In the genomic region with DNA sequence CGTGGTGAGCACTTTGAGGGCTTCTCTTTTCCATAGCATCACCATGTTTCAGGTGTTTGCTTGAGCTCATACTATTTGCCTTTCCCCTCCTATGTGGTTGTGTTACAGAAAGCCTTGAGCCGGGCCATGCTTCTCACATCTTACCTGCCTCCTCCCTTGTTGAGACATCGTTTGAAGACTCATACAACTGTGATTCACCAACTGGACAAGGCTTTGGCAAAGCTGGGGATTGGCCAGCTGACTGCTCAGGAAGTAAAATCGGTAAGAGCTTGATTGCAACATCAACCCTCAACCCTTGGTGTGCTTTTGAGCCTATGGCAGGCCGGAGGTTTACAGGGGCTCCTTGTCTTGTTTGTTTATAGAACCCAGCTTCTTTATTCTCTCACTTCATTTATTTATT, we compare ENCODE assay signal across 2 cellular contexts.
TF ChIP-seq lines count a peak whose summit lies in the region.

No MANE protein-coding gene starts in this region.

TF ChIP-seq in K562, 482 proteins besides CTCF, POLR2A, EP300 and RAD21:
- TF ChIP-seq CEBPB (tag; IDR thresholded peaks at IDR 0.05) (peak; percentile 24; the same call in 1 of the 2 replicates), ETV5 (CRISPR knock-in tag; IDR thresholded peaks at IDR 0.05; ENCODE audit: low read depth) (no peak)

TF ChIP-seq in HepG2, 621 proteins besides CTCF, POLR2A, EP300 and RAD21:
- 0 out of 2 replicates have a peak, but pooled peaks have one; percentile 45 for TF ChIP-seq CEBPB (IDR thresholded peaks at IDR 0.05; ENCODE audit: borderline replicate concordance, low read depth, low read length)
- TF ChIP-seq, protein P1, sequence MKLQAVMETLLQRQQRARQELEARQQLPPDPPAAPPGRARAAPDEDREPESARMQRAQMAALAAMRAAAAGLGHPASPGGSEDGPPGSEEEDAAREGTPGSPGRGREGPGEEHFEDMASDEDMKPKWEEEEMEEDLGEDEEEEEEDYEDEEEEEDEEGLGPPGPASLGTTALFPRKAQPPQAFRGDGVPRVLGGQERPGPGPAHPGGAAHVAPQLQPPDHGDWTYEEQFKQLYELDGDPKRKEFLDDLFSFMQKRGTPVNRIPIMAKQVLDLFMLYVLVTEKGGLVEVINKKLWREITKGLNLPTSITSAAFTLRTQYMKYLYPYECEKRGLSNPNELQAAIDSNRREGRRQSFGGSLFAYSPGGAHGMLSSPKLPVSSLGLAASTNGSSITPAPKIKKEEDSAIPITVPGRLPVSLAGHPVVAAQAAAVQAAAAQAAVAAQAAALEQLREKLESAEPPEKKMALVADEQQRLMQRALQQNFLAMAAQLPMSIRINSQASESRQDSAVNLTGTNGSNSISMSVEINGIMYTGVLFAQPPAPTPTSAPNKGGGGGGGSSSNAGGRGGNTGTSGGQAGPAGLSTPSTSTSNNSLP (IDR thresholded peaks at IDR 0.05; ENCODE audit: low read depth, low read length), result no peak
